Comparison of ENCODE assay signal across 20 cellular contexts in the genomic region with DNA sequence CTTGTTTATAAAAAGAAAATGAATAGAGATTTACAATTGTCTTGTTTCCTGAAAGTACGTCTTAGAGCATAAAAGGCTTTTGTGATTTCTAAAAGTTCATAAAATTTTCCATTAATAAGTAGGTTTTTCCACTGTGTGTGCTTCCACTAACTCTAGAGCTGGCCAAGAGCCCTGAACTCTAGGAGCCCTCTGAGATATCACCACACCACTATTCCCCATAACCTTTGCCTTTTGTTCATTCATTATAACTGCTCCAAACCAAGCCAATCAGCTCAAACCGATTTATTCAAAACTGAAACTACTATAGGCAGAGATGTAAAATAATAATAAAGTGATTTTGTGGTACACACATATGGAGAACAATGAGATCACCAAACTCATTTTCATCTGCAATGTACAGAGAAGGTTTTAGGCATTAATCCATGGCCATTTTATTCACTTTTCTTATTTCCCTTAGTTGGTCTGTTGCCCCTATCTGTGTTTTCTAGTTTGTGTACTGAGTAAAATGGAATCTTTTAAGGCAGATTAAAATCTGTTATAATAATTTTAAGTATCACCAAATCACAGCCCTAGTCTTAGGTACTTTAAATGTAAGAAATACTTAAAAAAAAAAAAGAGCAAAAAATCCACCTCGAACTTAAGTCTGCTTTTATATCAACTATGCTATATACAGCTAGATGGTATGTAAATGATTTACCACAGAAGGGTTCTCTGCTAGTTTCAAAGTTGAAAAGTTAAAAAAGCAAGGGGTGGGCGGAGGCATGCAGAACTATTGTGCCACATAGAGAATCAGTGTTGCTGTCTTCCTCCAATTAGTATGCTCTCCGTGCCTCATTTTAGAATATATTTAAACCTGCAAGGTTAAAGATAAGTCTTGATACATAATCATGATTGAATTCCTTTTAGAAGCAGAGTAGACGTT.
"Had no signal": no experiment of that assay in that cellular context is flagged by ENCODE, and none has a peak within 500 bp of the region (broad histone marks: within the 10 kb centered on the region; RNA-seq: fewer than 3 reads in every experiment).

No MANE protein-coding gene starts in this region.

- H3K27ac Mint-ChIP-seq: activated CD4-positive, alpha-beta memory T cell treated with anti-CD3 and anti-CD28 coated beads for 36 hours; activated T-helper 1 cell treated with anti-CD3 and anti-CD28 coated beads, Interleukin-12 subunit alpha, Interleukin-12 subunit beta, Interleukin-2, Interleukin-4 antibody, amounts not matched to agents 30 ng/mL and 10 ng/mL and 1 ng/mL, durations not matched to agents 14 hours and 24 hours and 36 hours; progenitor cell of endocrine pancreas had no signal

- H3K27me3 Mint-ChIP-seq: activated CD4-positive, alpha-beta memory T cell treated with anti-CD3 and anti-CD28 coated beads for 36 hours; progenitor cell of endocrine pancreas had no signal

- ATAC-seq: body of pancreas, left ventricle myocardium superior had no signal

- H3K9me3 Mint-ChIP-seq: activated CD4-positive, alpha-beta memory T cell treated with anti-CD3 and anti-CD28 coated beads for 36 hours; activated T-helper 1 cell treated with anti-CD3 and anti-CD28 coated beads, Interleukin-12 subunit alpha, Interleukin-12 subunit beta, Interleukin-2, Interleukin-4 antibody, amounts not matched to agents 30 ng/mL and 10 ng/mL and 1 ng/mL, durations not matched to agents 14 hours and 24 hours and 36 hours; nephron had no signal

- H3K4me1 Mint-ChIP-seq: nephron had no signal

- DNase-seq: activated CD4-positive, alpha-beta memory T cell treated with anti-CD3 and anti-CD28 coated beads for 36 hours; activated CD4-positive, alpha-beta T cell treated with anti-CD3 and anti-CD28 coated beads for 1 hour; activated naive CD4-positive, alpha-beta T cell treated with Interleukin-2 at 50 U/mL for 16 hours; amniotic stem cell; body of pancreas; caudate nucleus; hippocampal formation; left ventricle myocardium superior; mesendoderm; occipital lobe; small intestine; stimulated activated CD4-positive, alpha-beta T cell treated with anti-CD3 and anti-CD28 coated beads, Interleukin-4, amount 100 ng/mL, for 4 hours; stimulated activated CD8-positive, alpha-beta memory T cell treated with anti-CD3 and anti-CD28 coated beads, Interleukin-4, amount 100 ng/mL, for 48 hours; stomach; T-helper 2 cell; testis; upper lobe of left lung had no signal

- H3K4me3 Mint-ChIP-seq: activated CD4-positive, alpha-beta memory T cell treated with anti-CD3 and anti-CD28 coated beads for 36 hours; activated T-helper 1 cell treated with anti-CD3 and anti-CD28 coated beads, Interleukin-12 subunit alpha, Interleukin-12 subunit beta, Interleukin-2, Interleukin-4 antibody, amounts not matched to agents 30 ng/mL and 10 ng/mL and 1 ng/mL, durations not matched to agents 14 hours and 24 hours and 36 hours; nephron had no signal
